Comparison of ENCODE assay signal across 20 cellular contexts in genomic region chr11:118961591-118961990, GRCh38. TPM values are rescaled to one million over a fixed set of nuclear protein-coding genes. Genes with fewer than 3 reads are reported as not detected.
DNase-seq lines count a peak whose midpoint lies in the region; ATAC-seq and TF ChIP-seq lines count a peak whose summit lies in the region.
"Had no signal": no experiment of that assay in that cellular context is flagged by ENCODE, and none has a peak within 500 bp of the region (broad histone marks: within the 10 kb centered on the region; RNA-seq: fewer than 3 reads in every experiment).

No MANE protein-coding gene starts in this region.

- H3K4me2 ChIP-seq in neural progenitor cell, result no peak overlapping the region
- H3K4me2 ChIP-seq: A549 had no signal

- H2AFZ ChIP-seq in neural progenitor cell (replicated peaks), result peak overlapping the region; percentile 34

- no peak for TF ChIP-seq POLR2A in erythroblast (IDR thresholded peaks at IDR 0.05; ENCODE audit: low read length)

- H3K9ac ChIP-seq in duodenal mucosa (ENCODE audit: low read depth in 1 of 2, low read length in 2 of 2) (peak overlapping the region; percentile 43 to 66), neural progenitor cell (no peak overlapping the region)

- no peak overlapping the region for H3K27ac Mint-ChIP-seq in neural progenitor cell
- H3K27ac Mint-ChIP-seq: CD8-positive, alpha-beta memory T cell had no signal

- TF ChIP-seq CTCF in neural progenitor cell (IDR thresholded peaks at IDR 0.05), result no peak

- H4K20me1 ChIP-seq in neural progenitor cell (ENCODE audit: low read depth), result no peaks in the 10 kb centered on the region

- H3K4me3 Mint-ChIP-seq in neural progenitor cell, result no peak overlapping the region
- H3K4me3 Mint-ChIP-seq: CD8-positive, alpha-beta memory T cell had no signal

- H3K4me1 ChIP-seq in duodenal mucosa (ENCODE audit: control insufficient read depth in 1 of 2, insufficient read depth in 2 of 2, low read length in 2 of 2), result peaks cover 0 to 4% of the 10 kb centered on the region in 2 donors
- H3K4me1 ChIP-seq in neural progenitor cell, result no peaks in the 10 kb centered on the region
- H3K4me1 ChIP-seq: A549, HAP-1 had no signal

- H3K27me3 ChIP-seq in duodenal mucosa (ENCODE audit: control insufficient read depth in 1 of 2, insufficient read depth in 2 of 2, low read length in 2 of 2) (no peaks in the 10 kb centered on the region), neural progenitor cell (no peaks in the 10 kb centered on the region)

- H3K4me1 Mint-ChIP-seq in neural progenitor cell, result no peaks in the 10 kb centered on the region

- DNase-seq in COLO668 (lab: John Stamatoyannopoulos, UW; ENCODE audit: unreplicated experiment) (peak; percentile 30), LHCN-M2 (ENCODE audit: low read depth) (peak; percentile 24), neural progenitor cell (ENCODE audit: low spot score) (no peak), C1 segment of cervical spinal cord (lab: John Stamatoyannopoulos, UW) (no peak), erythroblast (lab: John Stamatoyannopoulos, UW) (no peak), NCI-H82 treated with DMSO at 0.1 percent for 48 hours (lab: John Stamatoyannopoulos, UW; ENCODE audit: unreplicated experiment) (no peak)
- DNase-seq: CD8-positive, alpha-beta memory T cell; NCI-H1092 treated with DMSO at 0.1 percent for 48 hours; NCI-H146; NCI-H2029 treated with DMSO at 0.1 percent for 48 hours; NCI-H2171 treated with DMSO at 0.1 percent for 48 hours; NCI-H446 treated with DMSO at 0.1 percent for 48 hours; NCI-H69; SHP77 treated with DMSO at 0.1 percent for 48 hours had no signal

- no peaks in the 10 kb centered on the region for H3K36me3 ChIP-seq in duodenal mucosa (ENCODE audit: control insufficient read depth in 1 of 2, insufficient read depth in 2 of 2, low read length in 2 of 2)
- H3K36me3 ChIP-seq in neural progenitor cell, result no peaks in the 10 kb centered on the region
- H3K36me3 ChIP-seq: HAP-1 had no signal

- no peaks in the 10 kb centered on the region for H3K9me3 Mint-ChIP-seq in neural progenitor cell
- H3K9me3 Mint-ChIP-seq: CD8-positive, alpha-beta memory T cell had no signal

- no peaks in the 10 kb centered on the region for H3K9me3 ChIP-seq in duodenal mucosa (ENCODE audit: control insufficient read depth in 1 of 2, low read length in 2 of 2)
- no peaks in the 10 kb centered on the region for H3K9me3 ChIP-seq in neural progenitor cell (ENCODE audit: low read depth)
- H3K9me3 ChIP-seq: A549, HAP-1 had no signal

- no peak for ATAC-seq in HG03025 (IDR thresholded peaks at IDR 0.05; ENCODE audit: low FRiP score, unreplicated experiment)
- ATAC-seq: A549 had no signal

- no peaks in the 10 kb centered on the region for H3K79me2 ChIP-seq in neural progenitor cell (ENCODE audit: low read depth)

- no peaks in the 10 kb centered on the region for H3F3A ChIP-seq in neural progenitor cell (ENCODE audit: low read depth)

- peaks cover 8% of the 10 kb centered on the region for H3K27me3 Mint-ChIP-seq in neural progenitor cell (ENCODE audit: insufficient read depth, low read depth)

- peak overlapping the region in 1 of 2 donors; percentile 15 for H3K4me3 ChIP-seq in duodenal mucosa (ENCODE audit: low read depth in 1 of 2, low read length in 2 of 2)
- H3K4me3 ChIP-seq in neural progenitor cell, result no peak overlapping the region
- H3K4me3 ChIP-seq: A549, HAP-1 had no signal

- no peaks in the 10 kb centered on the region for H3K36me3 Mint-ChIP-seq in neural progenitor cell
- H3K36me3 Mint-ChIP-seq: CD8-positive, alpha-beta memory T cell had no signal

- H3K27ac ChIP-seq in duodenal mucosa (ENCODE audit: low read depth, low read length), result no peak overlapping the region
- H3K27ac ChIP-seq in neural progenitor cell, result no peak overlapping the region
- H3K27ac ChIP-seq: A549 had no signal

RNA-seq across cellular contexts. Expression of gene UPK2, which starts 5.5 kb away (rescaled TPM):
- total RNA-seq in LHCN-M2 (2014; rRNA removed) (not detected in 2 replicates), neural progenitor cell (ENCODE audit: low replicate concordance) (0.43 TPM in 1 of 2 replicates, not detected in the other)
- polyA plus RNA-seq in LHCN-M2 (2012), result 0.34 TPM
- polyA plus RNA-seq: CD8-positive, alpha-beta memory T cell had no signal

RNA-seq across cellular contexts. Expression of gene FOXR1, which starts 10.0 kb away (rescaled TPM):
- total RNA-seq in LHCN-M2 (2014; rRNA removed) (not detected in 2 replicates), neural progenitor cell (ENCODE audit: low replicate concordance) (not detected in 2 replicates)
- polyA plus RNA-seq in LHCN-M2 (2012), result not detected
- total RNA-seq: CD8-positive, alpha-beta memory T cell; OCI-LY7 had no signal
- polyA plus RNA-seq: A549; BJ; CD8-positive, alpha-beta memory T cell had no signal

RNA-seq across cellular contexts. Expression of gene BCL9L, which starts 35.9 kb away (rescaled TPM):
- total RNA-seq in LHCN-M2 (2014; rRNA removed) (7.4 and 10.3 TPM in 2 replicates), neural progenitor cell (ENCODE audit: low replicate concordance) (3.0 and 7.2 TPM in 2 replicates)
- polyA plus RNA-seq in LHCN-M2 (2012), result 29.8 TPM

RNA-seq across cellular contexts. Expression of gene CENATAC, which starts 36.3 kb away (rescaled TPM):
- total RNA-seq in LHCN-M2 (2014; rRNA removed) (15.3 and 20.1 TPM in 2 replicates), neural progenitor cell (ENCODE audit: low replicate concordance) (42.9 and 46.4 TPM in 2 replicates)
- 11.1 TPM for polyA plus RNA-seq in LHCN-M2 (2012)

RNA-seq across cellular contexts. Expression of gene RPS25, which starts 56.6 kb away (rescaled TPM):
- 627 and 1,078 TPM in 2 replicates for total RNA-seq in LHCN-M2 (2014; rRNA removed)
- 844 TPM for polyA plus RNA-seq in LHCN-M2 (2012)
- 2,482 and 2,538 TPM in 2 replicates for total RNA-seq in neural progenitor cell (ENCODE audit: low replicate concordance)

Comparison
In these comparisons a context has a peak if more than half of its experiments do, and no peak if none do; other contexts are left out.
1. DNase-seq: peak in COLO668 (single experiment) and LHCN-M2 (single experiment); none in neural progenitor cell (single experiment), C1 segment of cervical spinal cord (0 of 14), erythroblast (0 of 2) and NCI-H82 treated with DMSO at 0.1 percent for 48 hours (single experiment).